Comparison of ENCODE assay signal across 18 cellular contexts in the genomic region with DNA sequence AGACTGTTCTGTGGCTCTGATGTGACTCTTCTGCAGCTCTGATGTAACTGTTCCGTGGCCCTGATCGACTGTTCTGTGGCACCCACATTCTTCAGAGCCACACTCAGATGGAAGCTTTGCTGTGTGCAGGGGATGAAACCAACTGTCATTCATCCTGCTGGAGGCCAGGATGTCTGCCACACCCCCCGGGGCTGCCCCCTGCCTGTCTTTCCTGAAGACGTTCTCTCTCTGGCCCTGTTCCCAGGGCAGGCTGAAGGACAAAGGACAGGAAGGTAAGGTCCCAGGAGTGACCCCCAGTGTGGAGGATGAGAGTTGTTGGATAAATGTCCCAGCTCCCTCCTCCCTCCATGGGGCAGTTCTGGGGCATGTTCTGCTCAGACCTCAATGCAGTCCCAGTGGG. TPM values are rescaled to one million over a fixed set of nuclear protein-coding genes. Genes with fewer than 3 reads are reported as not detected.
DNase-seq lines count a peak whose midpoint lies in the region; ATAC-seq and TF ChIP-seq lines count a peak whose summit lies in the region.
"Had no signal": no experiment of that assay in that cellular context is flagged by ENCODE, and none has a peak within 500 bp of the region (broad histone marks: within the 10 kb centered on the region; RNA-seq: fewer than 3 reads in every experiment).

No MANE protein-coding gene starts in this region.

- no peak for TF ChIP-seq CTCF in lower lobe of right lung (IDR thresholded peaks at IDR 0.05)
- no peak for TF ChIP-seq CTCF in upper lobe of left lung (IDR thresholded peaks at IDR 0.05)

- DNase-seq in EH (ENCODE audit: low read depth), result peak; percentile 7
- DNase-seq in SJSA1 (ENCODE audit: low read depth in 1 of 2, low spot score in 2 of 2), result no peak
- peak; percentile 24 for DNase-seq in lower lobe of right lung
- DNase-seq in posterior vena cava (ENCODE audit: low spot score), result peak; percentile 23
- no peak for DNase-seq in head of caudate nucleus
- DNase-seq in upper lobe of left lung, result no peak
- DNase-seq: AML-193, Calu3, GM23248, NCI-H2107, NCI-H345, SHP77 treated with DMSO at 0.1 percent for 48 hours had no signal

- no peak for TF ChIP-seq POLR2A in upper lobe of left lung (IDR thresholded peaks at IDR 0.05)

- ATAC-seq in lower lobe of right lung (no peak), upper lobe of left lung (ENCODE audit: low FRiP score in 2 of 2) (no peak), HG02884 (IDR thresholded peaks at IDR 0.05; ENCODE audit: unreplicated experiment) (no peak)
- ATAC-seq: HCT116, K562, Panc1 had no signal

- 60% methylated on average over 4 of the region's 4 CpGs; no CpG with 5 or more reads in 1 of the 2 donors for WGBS in upper lobe of left lung, 2 donors

- H3K4me1 ChIP-seq in SJSA1 (replicated peaks), result peaks cover 38% of the 10 kb centered on the region
- H3K4me1 ChIP-seq in lower lobe of right lung, result peaks cover 15% of the 10 kb centered on the region
- H3K4me1 ChIP-seq in upper lobe of left lung, result peaks cover 0 to 16% (median 12%) of the 10 kb centered on the region in 4 donors

- no peaks in the 10 kb centered on the region for H3K27me3 ChIP-seq in SJSA1 (replicated peaks)
- H3K27me3 ChIP-seq in lower lobe of right lung (ENCODE audit: low read depth), result no peaks in the 10 kb centered on the region
- H3K27me3 ChIP-seq in upper lobe of left lung, result no peaks in the 10 kb centered on the region

- no peak for TF ChIP-seq EP300 in upper lobe of left lung (IDR thresholded peaks at IDR 0.05)

- intact Hi-C loops in lower lobe of right lung (cut with DNase I), result no loop called here
- intact Hi-C loops in posterior vena cava (cut with DNase I), result no loop called here
- intact Hi-C loops in head of caudate nucleus (cut with DNase I), result no loop called here

- H3K9me3 ChIP-seq in SJSA1 (replicated peaks) (no peaks in the 10 kb centered on the region), lower lobe of right lung (no peaks in the 10 kb centered on the region), upper lobe of left lung (no peaks in the 10 kb centered on the region)

- H3K4me3 ChIP-seq in SJSA1 (no peak overlapping the region), lower lobe of right lung (no peak overlapping the region), upper lobe of left lung (no peak overlapping the region)
- H3K4me3 ChIP-seq: GM23248, K562 had no signal

- peak overlapping the region; percentile 96 for H3K27ac ChIP-seq in SJSA1
- no peak overlapping the region for H3K27ac ChIP-seq in lower lobe of right lung
- H3K27ac ChIP-seq in upper lobe of left lung, result no peak overlapping the region
- H3K27ac ChIP-seq: HL-60 had no signal

- H3K36me3 ChIP-seq in SJSA1 (no peaks in the 10 kb centered on the region), lower lobe of right lung (no peaks in the 10 kb centered on the region), upper lobe of left lung (no peaks in the 10 kb centered on the region)

RNA-seq across cellular contexts. Expression of a gene that starts 29.4 kb away (rescaled TPM):
- total RNA-seq in SJSA1 (2014; rRNA removed; shearing (Covaris generic)), result 0.22 TPM in 1 of 2 replicates, not detected in the other
- 0.50 TPM for total RNA-seq in lower lobe of right lung
- not detected for total RNA-seq in posterior vena cava
- total RNA-seq in upper lobe of left lung, result 1 to 10 TPM in 2 of 6 donors, under 1 TPM in 3, not detected in 1; 0.07 to 6.3 (median 0.59) TPM
- total RNA-seq: A673, Calu3, GM23248, K562 had no signal

RNA-seq across cellular contexts. Expression of a gene that starts 31.6 kb away (rescaled TPM):
- 7.1 and 11.4 TPM in 2 replicates for total RNA-seq in SJSA1 (2014; rRNA removed; shearing (Covaris generic))
- total RNA-seq in lower lobe of right lung (15.6 TPM), posterior vena cava (10 to 100 TPM; 12.6 to 25.6 TPM), upper lobe of left lung (10 to 100 TPM; 12.4 to 28.3 (median 16.7) TPM)

Comparison
In these comparisons a context has a peak if more than half of its experiments do, and no peak if none do; other contexts are left out.
1. DNase-seq: peak in EH (single experiment), lower lobe of right lung (single experiment) and posterior vena cava (single experiment); none in SJSA1 (0 of 2), head of caudate nucleus (0 of 42) and upper lobe of left lung (0 of 2).